In genomic region chr2:54899576-54900200, GRCh38 we compare ENCODE assay signal across 7 cellular contexts.
DNase-seq lines count a peak whose midpoint lies in the region; ATAC-seq, FAIRE-seq and TF ChIP-seq lines count a peak whose summit lies in the region.

No MANE protein-coding gene starts in this region.

- H3K27ac ChIP-seq in vagina (no peak overlapping the region), coronary artery (no peak overlapping the region)

- H3K4me3 ChIP-seq in astrocyte of the cerebellum (ENCODE audit: low read depth, low read length) (no peak overlapping the region), vagina (no peak overlapping the region), coronary artery (no peak overlapping the region)

- H3K27me3 ChIP-seq in vagina, result no peaks in the 10 kb centered on the region

- intact Hi-C loops in vagina (cut with DNase I), result no loop called here

- TF ChIP-seq CTCF in astrocyte of the cerebellum (IDR thresholded peaks at IDR 0.05; ENCODE audit: low read depth, low read length, missing control alignments), result peak; percentile 73
- TF ChIP-seq CTCF in vagina (IDR thresholded peaks at IDR 0.05), result peak in 2 of 3 experiments; percentile 44 to 59
- no peak for TF ChIP-seq CTCF in coronary artery (IDR thresholded peaks at IDR 0.05)

- in situ Hi-C loops in astrocyte of the cerebellum (cut with HindIII; ENCODE audit: low sequenced_read_pairs), result no loop called here

- peak; percentile 98 for FAIRE-seq in islet of Langerhans (lab: Jason Lieb, UNC)

- ATAC-seq in HG03521 (IDR thresholded peaks at IDR 0.05; ENCODE audit: unreplicated experiment), result no peak

- no peak for TF ChIP-seq POLR2A in vagina (IDR thresholded peaks at IDR 0.05)

- H3K36me3 ChIP-seq in vagina, result no peaks in the 10 kb centered on the region

- H3K4me1 ChIP-seq in vagina, result peaks cover 19% of the 10 kb centered on the region

- DNase-seq in GM03348 (ENCODE audit: low spot score), result peak; percentile 73
- peak; percentile 62 for DNase-seq in M059J (ENCODE audit: low read depth)
- DNase-seq in astrocyte of the cerebellum (ENCODE audit: low read depth), result peak; percentile 45
- no peak for DNase-seq in vagina (ENCODE audit: extremely low spot score in 2 of 2)
- no peak for DNase-seq in coronary artery (ENCODE audit: low spot score)

- H3K9me3 ChIP-seq in vagina, result no peaks in the 10 kb centered on the region

Comparison
In these comparisons a context has a peak if more than half of its experiments do, and no peak if none do; other contexts are left out.
1. DNase-seq: peak in GM03348 (single experiment), M059J (single experiment) and astrocyte of the cerebellum (single experiment); none in vagina (0 of 2) and coronary artery (single experiment).